ENCODE assay signal across 9 cellular contexts in genomic region chr2:5954509-5954908, GRCh38.
"Had no signal": no experiment of that assay in that cellular context is flagged by ENCODE, and none has a peak within 500 bp of the region (broad histone marks: within the 10 kb centered on the region; RNA-seq: fewer than 3 reads in every experiment).

No MANE protein-coding gene starts in this region.

- DNase-seq: GM23248, GOT3, H7, H9, HCEC 1CT, HFFc6 had no signal

- H3K9me3 ChIP-seq: HAP-1 had no signal

- H3K36me3 ChIP-seq: HAP-1 had no signal

- ATAC-seq: GM23338, HCT116 had no signal

- H3K4me1 ChIP-seq: HAP-1 had no signal

- H3K4me3 ChIP-seq: GM23248, GM23338, HAP-1 had no signal
